ENCODE assay signal across 2 cellular contexts in genomic region chr20:52800734-52801627, GRCh38.
TF ChIP-seq lines count a peak whose summit lies in the region.

No MANE protein-coding gene starts in this region.

TF ChIP-seq in SK-N-SH, 30 proteins besides CTCF, POLR2A, EP300 and RAD21 (continued from another document):
- no peak for TF ChIP-seq REST (IDR thresholded peaks at IDR 0.05; ENCODE audit: low read depth, low read length)

TF ChIP-seq in SK-N-SH treated with all-trans-retinoic acid at 6 μM for 48 hours, 23 proteins besides CTCF, POLR2A, EP300 and RAD21 (continued from another document):
- TF ChIP-seq POU6F1 (CRISPR knock-in tag; IDR thresholded peaks at IDR 0.05; ENCODE audit: borderline replicate concordance, low read depth) (no peak), ZFP3 (CRISPR knock-in tag; IDR thresholded peaks at IDR 0.05) (no peak), ZC3H10 (CRISPR knock-in tag; IDR thresholded peaks at IDR 0.05) (no peak), ZNF565 (CRISPR knock-in tag; conservative IDR thresholded peaks at IDR 0.05; ENCODE audit: low read depth) (no peak), PATZ1 (CRISPR knock-in tag; IDR thresholded peaks at IDR 0.05; ENCODE audit: borderline replicate concordance) (no peak)
